Comparison of ENCODE assay signal across 26 cellular contexts in the genomic region with DNA sequence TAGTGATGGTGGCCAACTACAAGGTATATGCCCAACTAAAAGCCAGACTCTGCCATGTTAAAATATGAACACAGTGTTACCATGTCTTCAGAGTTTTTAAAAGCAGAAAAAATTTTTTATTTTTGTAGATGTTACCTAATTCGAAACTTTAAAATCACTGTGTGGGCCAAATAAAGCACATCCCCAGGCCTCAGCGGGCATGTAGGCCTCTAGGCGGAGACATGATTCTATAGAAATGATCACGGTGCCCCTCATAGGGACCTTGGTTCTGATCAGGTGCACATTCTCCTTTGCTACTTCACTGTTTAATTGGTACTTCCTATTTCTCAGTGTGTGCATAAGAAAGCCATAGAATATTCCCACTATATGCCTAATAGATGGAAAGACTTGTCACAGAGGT. TPM values are rescaled to one million over a fixed set of nuclear protein-coding genes. Genes with fewer than 3 reads are reported as not detected.
"Had no signal": no experiment of that assay in that cellular context is flagged by ENCODE, and none has a peak within 500 bp of the region (broad histone marks: within the 10 kb centered on the region; RNA-seq: fewer than 3 reads in every experiment).

No MANE protein-coding gene starts in this region.

- H3K4me1 Mint-ChIP-seq: naive B cell; neural crest cell; stimulated activated naive B cell treated with anti-CD40 and anti-IgM and Interleukin-4, amounts not matched to agents 10 μg/mL and 1 μg/mL and 100 μg/mL, for 72 hours had no signal

- H3K4me3 Mint-ChIP-seq: naive B cell; natural killer cell treated with Interleukin-12 subunit alpha and Interleukin-12 subunit beta and Interleukin-15 and Interleukin-18, amount 100 ng/mL, for 72 hours; neural crest cell; stimulated activated naive B cell treated with anti-CD40 and anti-IgM and Interleukin-4, amounts not matched to agents 10 μg/mL and 1 μg/mL and 100 μg/mL, for 72 hours; stimulated activated naive CD8-positive, alpha-beta T cell treated with anti-CD3 and anti-CD28 coated beads, Interleukin-15, Interleukin-2, amounts not matched to agents 100 ng/mL and 50 ng/mL, for 24 hours had no signal

- H3K4me3 ChIP-seq: dorsolateral prefrontal cortex, gastroesophageal sphincter, heart left ventricle, hepatocyte, lower lobe of right lung, prostate gland, right atrium auricular region, sigmoid colon, thoracic aorta, tibial nerve, upper lobe of right lung, uterus had no signal

- H3K79me2 ChIP-seq: hepatocyte, parathyroid adenoma had no signal

- H3K36me3 ChIP-seq: gastroesophageal sphincter, lower lobe of right lung, prostate gland, right atrium auricular region, sigmoid colon, thoracic aorta, tibial nerve, upper lobe of right lung, uterus had no signal

- H3K4me1 ChIP-seq: foreskin keratinocyte, gastroesophageal sphincter, lower lobe of right lung, parathyroid adenoma, prostate gland, right atrium auricular region, sigmoid colon, tibial nerve, upper lobe of right lung, uterus had no signal

- H3K27me3 ChIP-seq: gastroesophageal sphincter, heart left ventricle, hepatocyte, right atrium auricular region, sigmoid colon, tibial nerve, upper lobe of right lung, uterus had no signal

- ATAC-seq: esophagus mucosa; foreskin keratinocyte; gastroesophageal sphincter; heart left ventricle; left ventricle myocardium superior; lower lobe of right lung; natural killer cell treated with Interleukin-12 subunit alpha and Interleukin-12 subunit beta and Interleukin-15 and Interleukin-18, amount 100 ng/mL, for 72 hours; stimulated activated naive B cell treated with anti-CD40 and anti-IgM and Interleukin-4, amounts not matched to agents 10 μg/mL and 1 μg/mL and 100 μg/mL, for 72 hours; upper lobe of right lung had no signal

- H3K27me3 Mint-ChIP-seq: naive B cell; natural killer cell treated with Interleukin-12 subunit alpha and Interleukin-12 subunit beta and Interleukin-15 and Interleukin-18, amount 100 ng/mL, for 72 hours; stimulated activated naive B cell treated with anti-CD40 and anti-IgM and Interleukin-4, amounts not matched to agents 10 μg/mL and 1 μg/mL and 100 μg/mL, for 72 hours had no signal

- H3K9me3 Mint-ChIP-seq: naive B cell; natural killer cell treated with Interleukin-12 subunit alpha and Interleukin-12 subunit beta and Interleukin-15 and Interleukin-18, amount 100 ng/mL, for 72 hours; neural crest cell; stimulated activated naive B cell treated with anti-CD40 and anti-IgM and Interleukin-4, amounts not matched to agents 10 μg/mL and 1 μg/mL and 100 μg/mL, for 72 hours; stimulated activated naive CD8-positive, alpha-beta T cell treated with anti-CD3 and anti-CD28 coated beads, Interleukin-15, Interleukin-2, amounts not matched to agents 100 ng/mL and 50 ng/mL, for 24 hours had no signal

- H3K4me2 ChIP-seq: hepatocyte had no signal

- H3K36me3 Mint-ChIP-seq: naive B cell; natural killer cell treated with Interleukin-12 subunit alpha and Interleukin-12 subunit beta and Interleukin-15 and Interleukin-18, amount 100 ng/mL, for 72 hours; stimulated activated naive B cell treated with anti-CD40 and anti-IgM and Interleukin-4, amounts not matched to agents 10 μg/mL and 1 μg/mL and 100 μg/mL, for 72 hours had no signal

- H3K9me3 ChIP-seq: gastroesophageal sphincter, heart left ventricle, lower lobe of right lung, prostate gland, right atrium auricular region, sigmoid colon, thoracic aorta, tibial nerve, upper lobe of right lung, uterus had no signal

- H3K27ac Mint-ChIP-seq: naive B cell; natural killer cell treated with Interleukin-12 subunit alpha and Interleukin-12 subunit beta and Interleukin-15 and Interleukin-18, amount 100 ng/mL, for 72 hours; stimulated activated naive B cell treated with anti-CD40 and anti-IgM and Interleukin-4, amounts not matched to agents 10 μg/mL and 1 μg/mL and 100 μg/mL, for 72 hours; stimulated activated naive CD8-positive, alpha-beta T cell treated with anti-CD3 and anti-CD28 coated beads, Interleukin-15, Interleukin-2, amounts not matched to agents 100 ng/mL and 50 ng/mL, for 24 hours had no signal

- H3K9ac ChIP-seq: parathyroid adenoma had no signal

- DNase-seq: dorsolateral prefrontal cortex; effector CD4-positive, alpha-beta T cell; foreskin keratinocyte; heart left ventricle; left ventricle myocardium superior; lower lobe of right lung; naive B cell; sigmoid colon; stimulated activated CD4-positive, alpha-beta T cell treated with anti-CD3 and anti-CD28 coated beads, Interleukin-2, amount 100 ng/mL, for 24 hours; stimulated activated CD4-positive, alpha-beta T cell treated with anti-CD3 and anti-CD28 coated beads, Interleukin-4, amount 100 ng/mL, for 4 hours; stimulated activated naive B cell treated with anti-CD40 and anti-IgM and Interleukin-4, amounts not matched to agents 10 μg/mL and 1 μg/mL and 100 μg/mL, for 72 hours; upper lobe of right lung; uterus had no signal

- H2AFZ ChIP-seq: hepatocyte, parathyroid adenoma had no signal

- H3K27ac ChIP-seq: dorsolateral prefrontal cortex, epithelial cell of prostate, foreskin keratinocyte, gastroesophageal sphincter, heart left ventricle, hepatocyte, lower lobe of right lung, parathyroid adenoma, prostate gland, right atrium auricular region, sigmoid colon, thoracic aorta, tibial nerve, upper lobe of right lung, uterus had no signal

RNA-seq across cellular contexts. Expression of gene B3GALT1, which starts 55.3 kb away (rescaled TPM):
- total RNA-seq: esophagus mucosa, foreskin keratinocyte, mononuclear cell had no signal
- polyA plus RNA-seq: foreskin keratinocyte had no signal
